28 cellular contexts compared by ENCODE assay signal in the genomic region with DNA sequence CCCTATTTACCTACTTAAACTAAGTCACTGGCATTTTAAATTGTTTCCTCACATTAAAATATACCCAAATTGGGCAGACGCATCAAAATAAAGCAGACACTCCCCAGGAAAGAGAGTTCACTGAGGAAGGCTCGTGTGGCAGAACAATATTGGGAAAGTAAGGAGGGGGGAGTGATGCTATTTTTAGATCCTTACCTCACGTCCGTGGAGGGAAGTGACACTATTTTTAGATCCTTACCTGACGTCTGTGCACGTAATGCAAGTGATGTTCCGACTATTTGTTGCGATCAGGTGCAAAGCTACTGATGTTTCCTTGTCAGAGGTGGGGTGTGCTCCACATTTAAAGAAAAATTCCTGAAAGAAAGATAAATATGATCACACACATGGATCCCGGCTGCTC.
"Had no signal": no experiment of that assay in that cellular context is flagged by ENCODE, and none has a peak within 500 bp of the region (broad histone marks: within the 10 kb centered on the region; RNA-seq: fewer than 3 reads in every experiment).

No MANE protein-coding gene starts in this region.

- H3K9me3 Mint-ChIP-seq: stimulated activated effector memory CD8-positive, alpha-beta T cell treated with anti-CD3 and anti-CD28 coated beads, Interleukin-12 subunit alpha, Interleukin-12 subunit beta, amount 100 ng/mL, for 72 hours had no signal

- ATAC-seq: naive thymus-derived CD8-positive, alpha-beta T cell; natural killer cell treated with Interleukin-12 subunit alpha and Interleukin-12 subunit beta and Interleukin-15 and Interleukin-18, amount 100 ng/mL, for 72 hours; psoas muscle; right cardiac atrium; right lobe of liver; stimulated activated effector memory CD8-positive, alpha-beta T cell treated with anti-CD3 and anti-CD28 coated beads, Interleukin-12 subunit alpha, Interleukin-12 subunit beta, amount 100 ng/mL, for 72 hours; stimulated activated naive CD8-positive, alpha-beta T cell treated with anti-CD3 and anti-CD28 coated beads, Interleukin-15, amount 100 ng/mL, for 72 hours; stimulated activated naive CD8-positive, alpha-beta T cell treated with anti-CD3 and anti-CD28 coated beads, Interleukin-15, Interleukin-2, amounts not matched to agents 100 U/mL and 50 U/mL, for 24 hours; upper lobe of right lung had no signal

- H3K4me3 ChIP-seq: neural progenitor cell, ovary, psoas muscle, right lobe of liver, sigmoid colon, suprapubic skin, testis, tibial artery, transverse colon, upper lobe of right lung, uterus had no signal

- DNase-seq: naive thymus-derived CD8-positive, alpha-beta T cell; occipital lobe; ovary; posterior cingulate gyrus; psoas muscle; right cardiac atrium; right lobe of liver; sigmoid colon; small intestine; stimulated activated CD4-positive, alpha-beta T cell treated with anti-CD3 and anti-CD28 coated beads, Interleukin-15, amount 100 ng/mL, for 24 hours; stimulated activated CD4-positive, alpha-beta T cell treated with anti-CD3 and anti-CD28 coated beads, Interleukin-2, amount 100 ng/mL, for 24 hours; stimulated activated CD4-positive, alpha-beta T cell treated with anti-CD3 and anti-CD28 coated beads, Interleukin-2, amount 100 ng/mL, for 48 hours; stimulated activated CD4-positive, alpha-beta T cell treated with anti-CD3 and anti-CD28 coated beads, Interleukin-4, amount 100 ng/mL, for 24 hours; stimulated activated naive CD4-positive, alpha-beta T cell; stimulated activated naive CD8-positive, alpha-beta T cell treated with anti-CD3 and anti-CD28 coated beads, Interleukin-15, amount 100 ng/mL, for 72 hours; stimulated activated naive CD8-positive, alpha-beta T cell treated with anti-CD3 and anti-CD28 coated beads, Interleukin-15, Interleukin-2, amounts not matched to agents 100 U/mL and 50 U/mL, for 24 hours; substantia nigra; testis; tibial artery; transverse colon; upper lobe of right lung; uterus had no signal

- H3K4me2 ChIP-seq: neural progenitor cell had no signal

- H3K4me3 Mint-ChIP-seq: naive thymus-derived CD8-positive, alpha-beta T cell; natural killer cell treated with Interleukin-12 subunit alpha and Interleukin-12 subunit beta and Interleukin-15 and Interleukin-18, amount 100 ng/mL, for 72 hours; neural progenitor cell; stimulated activated effector memory CD8-positive, alpha-beta T cell treated with anti-CD3 and anti-CD28 coated beads, Interleukin-12 subunit alpha, Interleukin-12 subunit beta, amount 100 ng/mL, for 72 hours; stimulated activated naive CD8-positive, alpha-beta T cell treated with anti-CD3 and anti-CD28 coated beads, Interleukin-15, amount 100 ng/mL, for 72 hours; type B pancreatic cell had no signal

- H3K27ac ChIP-seq: neural progenitor cell, ovary, parathyroid adenoma, psoas muscle, right lobe of liver, sigmoid colon, suprapubic skin, testis, tibial artery, transverse colon, upper lobe of right lung, uterus had no signal

- H3K27me3 Mint-ChIP-seq: naive thymus-derived CD8-positive, alpha-beta T cell; natural killer cell treated with Interleukin-12 subunit alpha and Interleukin-12 subunit beta and Interleukin-15 and Interleukin-18, amount 100 ng/mL, for 72 hours; stimulated activated naive CD8-positive, alpha-beta T cell treated with anti-CD3 and anti-CD28 coated beads, Interleukin-15, amount 100 ng/mL, for 72 hours; type B pancreatic cell had no signal

- H3K4me1 ChIP-seq: neural progenitor cell, psoas muscle, right lobe of liver, sigmoid colon, suprapubic skin, testis, tibial artery, transverse colon, upper lobe of right lung, uterus had no signal

- H3K4me1 Mint-ChIP-seq: naive thymus-derived CD8-positive, alpha-beta T cell; neural progenitor cell; stimulated activated effector memory CD8-positive, alpha-beta T cell treated with anti-CD3 and anti-CD28 coated beads, Interleukin-12 subunit alpha, Interleukin-12 subunit beta, amount 100 ng/mL, for 72 hours; stimulated activated naive CD8-positive, alpha-beta T cell treated with anti-CD3 and anti-CD28 coated beads, Interleukin-15, amount 100 ng/mL, for 72 hours had no signal

- H3K9me3 ChIP-seq: ovary, psoas muscle, right lobe of liver, suprapubic skin, testis, tibial artery, transverse colon, upper lobe of right lung, uterus had no signal

- H2AFZ ChIP-seq: neural progenitor cell, parathyroid adenoma had no signal

- H3K36me3 ChIP-seq: neural progenitor cell, ovary, right lobe of liver, suprapubic skin, tibial artery, transverse colon, upper lobe of right lung, uterus had no signal

- H3K36me3 Mint-ChIP-seq: natural killer cell treated with Interleukin-12 subunit alpha and Interleukin-12 subunit beta and Interleukin-15 and Interleukin-18, amount 100 ng/mL, for 72 hours; neural progenitor cell; stimulated activated effector memory CD8-positive, alpha-beta T cell treated with anti-CD3 and anti-CD28 coated beads, Interleukin-12 subunit alpha, Interleukin-12 subunit beta, amount 100 ng/mL, for 72 hours had no signal

- H3K27ac Mint-ChIP-seq: naive thymus-derived CD8-positive, alpha-beta T cell; natural killer cell treated with Interleukin-12 subunit alpha and Interleukin-12 subunit beta and Interleukin-15 and Interleukin-18, amount 100 ng/mL, for 72 hours; neural progenitor cell; stimulated activated effector memory CD8-positive, alpha-beta T cell treated with anti-CD3 and anti-CD28 coated beads, Interleukin-12 subunit alpha, Interleukin-12 subunit beta, amount 100 ng/mL, for 72 hours; stimulated activated naive CD8-positive, alpha-beta T cell treated with anti-CD3 and anti-CD28 coated beads, Interleukin-15, amount 100 ng/mL, for 72 hours had no signal

- H3K27me3 ChIP-seq: neural progenitor cell, ovary, right lobe of liver, sigmoid colon, suprapubic skin, testis, tibial artery, transverse colon, upper lobe of right lung, uterus had no signal

- H3K9ac ChIP-seq: neural progenitor cell, parathyroid adenoma had no signal
